Comparison of ENCODE assay signal across 1 cellular context in the genomic region with DNA sequence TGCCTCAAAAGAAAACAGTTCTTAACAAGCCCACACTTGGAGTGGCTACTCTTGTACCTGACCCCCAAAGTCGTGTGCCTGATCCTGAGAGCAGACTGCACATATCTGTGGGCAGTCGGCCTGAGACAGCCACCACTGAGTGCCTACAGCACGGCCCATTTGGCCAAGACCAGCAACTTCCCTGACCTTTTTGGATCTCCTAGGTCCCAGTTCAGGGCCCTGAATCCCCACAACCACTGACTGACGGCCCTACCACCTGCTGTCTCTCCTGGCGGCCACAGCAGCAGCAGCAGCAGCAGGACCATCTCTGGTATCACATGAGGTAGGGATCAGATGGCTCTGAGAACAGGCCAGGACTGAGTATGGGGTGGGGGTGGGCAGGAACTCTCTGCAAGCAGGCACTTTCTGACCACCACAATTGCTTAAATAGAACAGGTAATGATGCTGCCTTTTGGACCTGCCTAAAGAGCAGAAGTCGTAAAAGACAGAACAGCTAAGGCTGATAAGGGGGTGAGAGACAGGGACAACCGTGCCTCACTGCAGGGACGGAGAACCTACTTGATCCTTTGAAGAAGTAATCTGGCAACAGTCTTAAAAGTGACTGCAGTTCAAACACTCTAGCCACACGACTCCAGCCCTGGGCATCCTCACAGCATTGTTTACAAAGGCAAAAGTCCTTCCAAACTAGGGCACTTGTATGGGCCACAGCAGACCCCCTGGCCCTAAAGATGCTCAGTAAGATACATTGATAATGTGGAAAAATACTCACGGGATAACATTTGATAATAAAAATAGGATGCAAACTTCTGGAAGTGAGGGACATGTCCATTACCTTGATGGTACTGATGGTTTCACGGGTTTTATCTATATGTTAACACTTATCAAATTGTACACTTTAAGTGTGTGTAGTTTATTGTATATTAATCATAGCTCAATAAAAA.
TF ChIP-seq lines count a peak whose summit lies in the region.
"Not testable (repeated sequence)": the region's sequence is repeated elsewhere in the genome, so short reads cannot be mapped to it uniquely, and the experiment has no call there.

No MANE protein-coding gene starts in this region.

TF ChIP-seq in K562, 482 proteins besides CTCF, POLR2A, EP300 and RAD21:
- 0 out of 2 replicates have a peak, but pooled peaks have one; percentile 4 for TF ChIP-seq FOXP1 (CRISPR knock-in tag; IDR thresholded peaks at IDR 0.05)
- TF ChIP-seq GTF2E2 (tag; IDR thresholded peaks at IDR 0.05): 0 out of 2 replicates have a peak, but pooled peaks have one; percentile 40
- TF ChIP-seq, protein P1, sequence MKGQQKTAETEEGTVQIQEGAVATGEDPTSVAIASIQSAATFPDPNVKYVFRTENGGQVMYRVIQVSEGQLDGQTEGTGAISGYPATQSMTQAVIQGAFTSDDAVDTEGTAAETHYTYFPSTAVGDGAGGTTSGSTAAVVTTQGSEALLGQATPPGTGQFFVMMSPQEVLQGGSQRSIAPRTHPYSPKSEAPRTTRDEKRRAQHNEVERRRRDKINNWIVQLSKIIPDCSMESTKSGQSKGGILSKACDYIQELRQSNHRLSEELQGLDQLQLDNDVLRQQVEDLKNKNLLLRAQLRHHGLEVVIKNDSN (CRISPR knock-in tag; IDR thresholded peaks at IDR 0.05): peak; percentile 41; the same call in 1 of the 2 replicates
- 0 out of 2 replicates have a peak, but pooled peaks have one; percentile 39 for TF ChIP-seq ZNF511 (CRISPR knock-in tag; IDR thresholded peaks at IDR 0.05)
- peak in 1 of 2 experiments; percentile 27; a peak in 1 of 4 replicates for TF ChIP-seq TEAD1 (CRISPR knock-in tag; IDR thresholded peaks at IDR 0.05)
- 0 out of 2 replicates have a peak, but pooled peaks have one; percentile 37 for TF ChIP-seq ZBTB33 (CRISPR knock-in tag; IDR thresholded peaks at IDR 0.05)
- TF ChIP-seq TCF15 (CRISPR knock-in tag; IDR thresholded peaks at IDR 0.05): 0 out of 2 replicates have a peak, but pooled peaks have one; percentile 59
- TF ChIP-seq, protein P2, sequence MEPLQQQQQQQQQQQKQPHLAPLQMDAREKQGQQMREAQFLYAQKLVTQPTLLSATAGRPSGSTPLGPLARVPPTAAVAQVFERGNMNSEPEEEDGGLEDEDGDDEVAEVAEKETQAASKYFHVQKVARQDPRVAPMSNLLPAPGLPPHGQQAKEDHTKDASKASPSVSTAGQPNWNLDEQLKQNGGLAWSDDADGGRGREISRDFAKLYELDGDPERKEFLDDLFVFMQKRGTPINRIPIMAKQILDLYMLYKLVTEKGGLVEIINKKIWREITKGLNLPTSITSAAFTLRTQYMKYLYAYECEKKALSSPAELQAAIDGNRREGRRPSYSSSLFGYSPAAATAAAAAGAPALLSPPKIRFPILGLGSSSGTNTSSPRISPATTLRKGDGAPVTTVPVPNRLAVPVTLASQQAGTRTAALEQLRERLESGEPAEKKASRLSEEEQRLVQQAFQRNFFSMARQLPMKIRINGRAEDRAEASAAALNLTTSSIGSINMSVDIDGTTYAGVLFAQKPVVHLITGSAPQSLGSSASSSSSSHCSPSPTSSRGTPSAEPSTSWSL (CRISPR knock-in tag; IDR thresholded peaks at IDR 0.05; ENCODE audit: borderline replicate concordance): 0 out of 2 replicates have a peak, but pooled peaks have one; percentile 16
- TF ChIP-seq, protein P3, sequence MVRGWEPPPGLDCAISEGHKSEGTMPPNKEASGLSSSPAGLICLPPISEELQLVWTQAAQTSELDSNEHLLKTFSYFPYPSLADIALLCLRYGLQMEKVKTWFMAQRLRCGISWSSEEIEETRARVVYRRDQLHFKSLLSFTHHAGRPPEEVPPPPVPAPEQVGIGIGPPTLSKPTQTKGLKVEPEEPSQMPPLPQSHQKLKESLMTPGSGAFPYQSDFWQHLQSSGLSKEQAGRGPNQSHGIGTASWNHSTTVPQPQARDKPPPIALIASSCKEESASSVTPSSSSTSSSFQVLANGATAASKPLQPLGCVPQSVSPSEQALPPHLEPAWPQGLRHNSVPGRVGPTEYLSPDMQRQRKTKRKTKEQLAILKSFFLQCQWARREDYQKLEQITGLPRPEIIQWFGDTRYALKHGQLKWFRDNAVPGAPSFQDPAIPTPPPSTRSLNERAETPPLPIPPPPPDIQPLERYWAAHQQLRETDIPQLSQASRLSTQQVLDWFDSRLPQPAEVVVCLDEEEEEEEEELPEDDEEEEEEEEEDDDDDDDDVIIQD (CRISPR knock-in tag; IDR thresholded peaks at IDR 0.05): 0 out of 2 replicates have a peak, but pooled peaks have one; percentile 22
- TF ChIP-seq PBX2 (CRISPR knock-in tag; IDR thresholded peaks at IDR 0.05; ENCODE audit: low read depth): peak; percentile 14; the same call in 1 of the 2 replicates
- not testable (repeated sequence) for TF ChIP-seq PBX2 (tag; conservative IDR thresholded peaks at IDR 0.05; ENCODE audit: low read depth); CEBPG (tag; conservative IDR thresholded peaks at IDR 0.05 in 1 of 2, IDR thresholded peaks at IDR 0.05 in 1 of 2)
- TF ChIP-seq SAFB (IDR thresholded peaks at IDR 0.05; ENCODE audit: borderline replicate concordance, low read depth, low read length): 0 out of 2 replicates have a peak, but pooled peaks have one; percentile 11
- TF ChIP-seq CEBPG (CRISPR knock-in tag; IDR thresholded peaks at IDR 0.05): peak; percentile 40; the same call in 1 of the 2 replicates
- peak; percentile 24; the same call in 1 of the 2 replicates for TF ChIP-seq RBFOX2 (IDR thresholded peaks at IDR 0.05; ENCODE audit: low read depth, low read length)
- peak; percentile 30; the same call in 1 of the 2 replicates for TF ChIP-seq SPI1 (IDR thresholded peaks at IDR 0.05; ENCODE audit: borderline replicate concordance, low read depth, low read length)
- TF ChIP-seq RBBP5 (IDR thresholded peaks at IDR 0.05; ENCODE audit: borderline replicate concordance, insufficient read depth, low read length, poor library complexity, severe bottlenecking): peak; percentile 44
- peak; percentile 18; the same call in 1 of the 2 replicates for TF ChIP-seq CTBP1 (IDR thresholded peaks at IDR 0.05; ENCODE audit: borderline replicate concordance)
- TF ChIP-seq, protein P4, sequence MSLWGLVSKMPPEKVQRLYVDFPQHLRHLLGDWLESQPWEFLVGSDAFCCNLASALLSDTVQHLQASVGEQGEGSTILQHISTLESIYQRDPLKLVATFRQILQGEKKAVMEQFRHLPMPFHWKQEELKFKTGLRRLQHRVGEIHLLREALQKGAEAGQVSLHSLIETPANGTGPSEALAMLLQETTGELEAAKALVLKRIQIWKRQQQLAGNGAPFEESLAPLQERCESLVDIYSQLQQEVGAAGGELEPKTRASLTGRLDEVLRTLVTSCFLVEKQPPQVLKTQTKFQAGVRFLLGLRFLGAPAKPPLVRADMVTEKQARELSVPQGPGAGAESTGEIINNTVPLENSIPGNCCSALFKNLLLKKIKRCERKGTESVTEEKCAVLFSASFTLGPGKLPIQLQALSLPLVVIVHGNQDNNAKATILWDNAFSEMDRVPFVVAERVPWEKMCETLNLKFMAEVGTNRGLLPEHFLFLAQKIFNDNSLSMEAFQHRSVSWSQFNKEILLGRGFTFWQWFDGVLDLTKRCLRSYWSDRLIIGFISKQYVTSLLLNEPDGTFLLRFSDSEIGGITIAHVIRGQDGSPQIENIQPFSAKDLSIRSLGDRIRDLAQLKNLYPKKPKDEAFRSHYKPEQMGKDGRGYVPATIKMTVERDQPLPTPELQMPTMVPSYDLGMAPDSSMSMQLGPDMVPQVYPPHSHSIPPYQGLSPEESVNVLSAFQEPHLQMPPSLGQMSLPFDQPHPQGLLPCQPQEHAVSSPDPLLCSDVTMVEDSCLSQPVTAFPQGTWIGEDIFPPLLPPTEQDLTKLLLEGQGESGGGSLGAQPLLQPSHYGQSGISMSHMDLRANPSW (CRISPR knock-in tag; IDR thresholded peaks at IDR 0.05): 0 out of 2 replicates have a peak, but pooled peaks have one; percentile 51
